1 cellular context compared by ENCODE assay signal in genomic region chr14:98984719-98985041, GRCh38.
TF ChIP-seq lines count a peak whose summit lies in the region.

No MANE protein-coding gene starts in this region.

TF ChIP-seq in GM23338, 12 proteins besides CTCF, POLR2A, EP300 and RAD21 (continued from another document):
- no peak for TF ChIP-seq ZNF462 (CRISPR knock-in tag; IDR thresholded peaks at IDR 0.05)
- TF ChIP-seq, protein P1, sequence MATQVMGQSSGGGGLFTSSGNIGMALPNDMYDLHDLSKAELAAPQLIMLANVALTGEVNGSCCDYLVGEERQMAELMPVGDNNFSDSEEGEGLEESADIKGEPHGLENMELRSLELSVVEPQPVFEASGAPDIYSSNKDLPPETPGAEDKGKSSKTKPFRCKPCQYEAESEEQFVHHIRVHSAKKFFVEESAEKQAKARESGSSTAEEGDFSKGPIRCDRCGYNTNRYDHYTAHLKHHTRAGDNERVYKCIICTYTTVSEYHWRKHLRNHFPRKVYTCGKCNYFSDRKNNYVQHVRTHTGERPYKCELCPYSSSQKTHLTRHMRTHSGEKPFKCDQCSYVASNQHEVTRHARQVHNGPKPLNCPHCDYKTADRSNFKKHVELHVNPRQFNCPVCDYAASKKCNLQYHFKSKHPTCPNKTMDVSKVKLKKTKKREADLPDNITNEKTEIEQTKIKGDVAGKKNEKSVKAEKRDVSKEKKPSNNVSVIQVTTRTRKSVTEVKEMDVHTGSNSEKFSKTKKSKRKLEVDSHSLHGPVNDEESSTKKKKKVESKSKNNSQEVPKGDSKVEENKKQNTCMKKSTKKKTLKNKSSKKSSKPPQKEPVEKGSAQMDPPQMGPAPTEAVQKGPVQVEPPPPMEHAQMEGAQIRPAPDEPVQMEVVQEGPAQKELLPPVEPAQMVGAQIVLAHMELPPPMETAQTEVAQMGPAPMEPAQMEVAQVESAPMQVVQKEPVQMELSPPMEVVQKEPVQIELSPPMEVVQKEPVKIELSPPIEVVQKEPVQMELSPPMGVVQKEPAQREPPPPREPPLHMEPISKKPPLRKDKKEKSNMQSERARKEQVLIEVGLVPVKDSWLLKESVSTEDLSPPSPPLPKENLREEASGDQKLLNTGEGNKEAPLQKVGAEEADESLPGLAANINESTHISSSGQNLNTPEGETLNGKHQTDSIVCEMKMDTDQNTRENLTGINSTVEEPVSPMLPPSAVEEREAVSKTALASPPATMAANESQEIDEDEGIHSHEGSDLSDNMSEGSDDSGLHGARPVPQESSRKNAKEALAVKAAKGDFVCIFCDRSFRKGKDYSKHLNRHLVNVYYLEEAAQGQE (IDR thresholded peaks at IDR 0.05; ENCODE audit: unreplicated experiment), result no peak
- no peak for TF ChIP-seq STAT1 (IDR thresholded peaks at IDR 0.05; ENCODE audit: unreplicated experiment)
- no peak for TF ChIP-seq EZH2phosphoT487 (IDR thresholded peaks at IDR 0.05; ENCODE audit: unreplicated experiment)
- TF ChIP-seq POLR2AphosphoS5 (IDR thresholded peaks at IDR 0.05; ENCODE audit: low read depth), result no peak
